11 cellular contexts compared by ENCODE assay signal in genomic region chr15:73809728-73810501, GRCh38. TPM values are rescaled to one million over a fixed set of nuclear protein-coding genes. Genes with fewer than 3 reads are reported as not detected.
DNase-seq lines count a peak whose midpoint lies in the region; FAIRE-seq and TF ChIP-seq lines count a peak whose summit lies in the region.
"Had no signal": no experiment of that assay in that cellular context is flagged by ENCODE, and none has a peak within 500 bp of the region (broad histone marks: within the 10 kb centered on the region; RNA-seq: fewer than 3 reads in every experiment).

No MANE protein-coding gene starts in this region.

- DNase-seq in Calu3 (peak; percentile 32), HPDE6-E6E7 (ENCODE audit: extremely low spot score) (peak; percentile 21), progenitor cell of endocrine pancreas (ENCODE audit: low spot score, unreplicated experiment) (no peak)
- DNase-seq in activated T-cell treated with anti-CD3 and anti-CD28 coated beads, Interleukin-2, amount 50 U/mL, for 1 hour = no peak
- DNase-seq in activated naive CD4-positive, alpha-beta T cell (lab: John Stamatoyannopoulos, UW) = no peak
- DNase-seq: naive thymus-derived CD4-positive, alpha-beta T cell; NCI-H187; stimulated activated CD4-positive, alpha-beta T cell treated with anti-CD3 and anti-CD28 coated beads, Interleukin-12 subunit alpha, Interleukin-12 subunit beta, amount 100 ng/mL, for 4 hours had no signal

- CTCF ChIA-PET in Calu3 (lab: Charles Lee) = interaction anchor here (0.7 to 1.2 kb wide), 2 partner anchors 60 to 78 kb away, joined by 3 read pairs; no protein-coding TSS in a partner anchor

- no peak overlapping the region for H3K4me3 Mint-ChIP-seq in Calu3 (ENCODE audit: low read depth, unreplicated experiment)
- H3K4me3 Mint-ChIP-seq in progenitor cell of endocrine pancreas (ENCODE audit: low read depth) = no peak overlapping the region
- H3K4me3 Mint-ChIP-seq: naive thymus-derived CD4-positive, alpha-beta T cell had no signal

- no peak overlapping the region for H3K27ac Mint-ChIP-seq in Calu3 (ENCODE audit: unreplicated experiment)
- H3K27ac Mint-ChIP-seq in progenitor cell of endocrine pancreas = no peak overlapping the region
- H3K27ac Mint-ChIP-seq: naive thymus-derived CD4-positive, alpha-beta T cell had no signal

- H3K36me3 Mint-ChIP-seq in Calu3 (ENCODE audit: insufficient read depth, unreplicated experiment) (no peaks in the 10 kb centered on the region), progenitor cell of endocrine pancreas (ENCODE audit: insufficient read depth) (no peaks in the 10 kb centered on the region)
- H3K36me3 Mint-ChIP-seq: naive thymus-derived CD4-positive, alpha-beta T cell had no signal

- intact Hi-C loops in Calu3 (cut with micrococcal nuclease; ENCODE audit: unreplicated experiment) = loop anchor here (10.0 kb wide), 1 partner anchor 95 kb away; no protein-coding TSS in a partner anchor

- H3K9me3 Mint-ChIP-seq in Calu3 (ENCODE audit: low read depth, unreplicated experiment) (no peaks in the 10 kb centered on the region), progenitor cell of endocrine pancreas (ENCODE audit: low read depth) (no peaks in the 10 kb centered on the region)
- H3K9me3 Mint-ChIP-seq: naive thymus-derived CD4-positive, alpha-beta T cell had no signal

- H3K27ac ChIP-seq in VCaP = peak overlapping the region; percentile 22; the same call in 1 of the 2 replicates
- H3K27ac ChIP-seq: HL-60 had no signal

- peaks cover 100% of the 10 kb centered on the region for H3K27me3 Mint-ChIP-seq in Calu3 (ENCODE audit: unreplicated experiment)
- H3K27me3 Mint-ChIP-seq in progenitor cell of endocrine pancreas = no peaks in the 10 kb centered on the region

- H3K4me1 Mint-ChIP-seq in Calu3 (ENCODE audit: low read depth, unreplicated experiment) (no peaks in the 10 kb centered on the region), progenitor cell of endocrine pancreas (ENCODE audit: low read depth) (peaks cover 11% of the 10 kb centered on the region)

- TF ChIP-seq CTCF in Calu3 (IDR thresholded peaks at IDR 0.05; ENCODE audit: unreplicated experiment) (no peak), VCaP (conservative IDR thresholded peaks at IDR 0.05) (no peak), progenitor cell of endocrine pancreas (IDR thresholded peaks at IDR 0.05; ENCODE audit: unreplicated experiment) (no peak)

- BruUV-seq in Calu3 (replicated peaks; lab: Mats Ljungman, UMichigan) = no TSS peak

- FAIRE-seq in islet of Langerhans (lab: Jason Lieb, UNC) = peak; percentile 93

RNA-seq across cellular contexts. Expression of gene INSYN1, which starts 56.8 kb away (rescaled TPM):
- not detected in 2 replicates for total RNA-seq in Calu3 (2022)
- 3.7 and 4.5 TPM in 2 replicates for total RNA-seq in progenitor cell of endocrine pancreas
- total RNA-seq: naive thymus-derived CD4-positive, alpha-beta T cell had no signal

Comparison
In these comparisons a context has a peak if more than half of its experiments do, and no peak if none do; other contexts are left out.
1. DNase-seq: peak in Calu3 (single experiment) and HPDE6-E6E7 (single experiment); none in progenitor cell of endocrine pancreas (single experiment), activated T-cell treated with anti-CD3 and anti-CD28 coated beads, Interleukin-2, amount 50 U/mL, for 1 hour (single experiment) and activated naive CD4-positive, alpha-beta T cell (0 of 4).